ENCODE assay signal across 12 cellular contexts in the genomic region with DNA sequence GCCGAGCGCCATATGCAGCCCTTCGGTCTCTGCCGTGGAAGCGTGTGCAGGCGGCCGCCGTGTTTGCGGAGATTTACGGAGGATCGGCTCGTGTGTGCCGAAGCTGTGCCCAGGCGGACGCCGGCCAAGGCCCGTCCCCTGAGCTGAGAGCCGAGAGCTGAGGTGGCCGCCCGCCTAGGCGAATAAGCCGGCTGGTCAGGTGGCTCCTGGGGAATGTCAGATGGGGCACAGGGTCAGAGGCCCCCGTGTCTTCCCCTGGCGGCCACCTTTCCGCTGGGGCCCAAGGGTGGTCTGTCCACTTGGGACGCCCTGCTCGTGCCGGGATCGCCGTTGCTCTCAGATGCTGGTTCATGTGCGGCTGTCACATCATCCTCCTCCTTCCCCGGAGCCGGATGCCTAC.
DNase-seq lines count a peak whose midpoint lies in the region; ATAC-seq lines count a peak whose summit lies in the region.
"Had no signal": no experiment of that assay in that cellular context is flagged by ENCODE, and none has a peak within 500 bp of the region (broad histone marks: within the 10 kb centered on the region; RNA-seq: fewer than 3 reads in every experiment).

No MANE protein-coding gene starts in this region.

- no peak for ATAC-seq in activated naive CD8-positive, alpha-beta T cell treated with anti-CD3 and anti-CD28 coated beads, Interleukin-2, amount 50 U/mL, for 24 hours
- ATAC-seq in HG03280 (IDR thresholded peaks at IDR 0.05; ENCODE audit: unreplicated experiment): no peak
- ATAC-seq: activated CD8-positive, alpha-beta T cell treated with anti-CD3 and anti-CD28 coated beads, Interleukin-2, amount 10 ng/mL, durations not matched to agents 7 days and 5 days had no signal

- no peaks in the 10 kb centered on the region for H3K36me3 ChIP-seq in BLaER1 treated with 17β-estradiol and CSF1 and Interleukin-3, amounts not matched to agents 10 nM and 100 nM

- H3K36me3 Mint-ChIP-seq in activated naive CD8-positive, alpha-beta T cell treated with anti-CD3 and anti-CD28 coated beads, Interleukin-2, amount 50 U/mL, for 24 hours (ENCODE audit: low read depth): peaks cover 2% of the 10 kb centered on the region

- no peaks in the 10 kb centered on the region for H3K27me3 ChIP-seq in BLaER1 treated with 17β-estradiol and CSF1 and Interleukin-3, amounts not matched to agents 10 nM and 100 nM

- no peaks in the 10 kb centered on the region for H3K4me1 Mint-ChIP-seq in activated naive CD8-positive, alpha-beta T cell treated with anti-CD3 and anti-CD28 coated beads, Interleukin-2, amount 50 U/mL, for 24 hours

- no peaks in the 10 kb centered on the region for H3K9me3 ChIP-seq in BLaER1 treated with 17β-estradiol and CSF1 and Interleukin-3, amounts not matched to agents 10 nM and 100 nM (replicated peaks in 1 of 11)

- H3K9ac ChIP-seq in BLaER1 treated with 17β-estradiol and CSF1 and Interleukin-3, amounts not matched to agents 10 nM and 100 nM: no peak overlapping the region

- H3K9me3 Mint-ChIP-seq in activated naive CD8-positive, alpha-beta T cell treated with anti-CD3 and anti-CD28 coated beads, Interleukin-2, amount 50 U/mL, for 24 hours: no peaks in the 10 kb centered on the region
- H3K9me3 Mint-ChIP-seq: activated naive CD4-positive, alpha-beta T cell treated with anti-CD3 and anti-CD28 coated beads for 36 hours had no signal

- H3K4me3 Mint-ChIP-seq in activated naive CD8-positive, alpha-beta T cell treated with anti-CD3 and anti-CD28 coated beads, Interleukin-2, amount 50 U/mL, for 24 hours: no peak overlapping the region
- H3K4me3 Mint-ChIP-seq: activated CD8-positive, alpha-beta T cell treated with anti-CD3 and anti-CD28 coated beads, Interleukin-2, amount 10 ng/mL, durations not matched to agents 7 days and 5 days; activated naive CD4-positive, alpha-beta T cell treated with anti-CD3 and anti-CD28 coated beads for 36 hours had no signal

- H3K27ac ChIP-seq in BLaER1 treated with 17β-estradiol and CSF1 and Interleukin-3, amounts not matched to agents 10 nM and 100 nM: peak overlapping the region in 2 of 11 experiments; percentile 69 to 72; a peak in 3 of 22 replicates
- peak overlapping the region in 4 of 21 experiments; percentile 26 to 56 (median 35) for H3K27ac ChIP-seq in skin epidermis

- no peak overlapping the region for H3K27ac Mint-ChIP-seq in activated naive CD8-positive, alpha-beta T cell treated with anti-CD3 and anti-CD28 coated beads, Interleukin-2, amount 50 U/mL, for 24 hours
- H3K27ac Mint-ChIP-seq: activated CD8-positive, alpha-beta T cell treated with anti-CD3 and anti-CD28 coated beads, Interleukin-2, amount 10 ng/mL, durations not matched to agents 7 days and 5 days; activated naive CD4-positive, alpha-beta T cell treated with anti-CD3 and anti-CD28 coated beads for 36 hours had no signal

- H3K4me3 ChIP-seq in BLaER1 treated with 17β-estradiol and CSF1 and Interleukin-3, amounts not matched to agents 10 nM and 100 nM: no peak overlapping the region
- peak overlapping the region in 4 of 7 experiments; percentile 3 to 24 (median 9) for H3K4me3 ChIP-seq in skin epidermis

- DNase-seq in cerebellum (ENCODE audit: low spot score): peak; percentile 50
- peak; percentile 22 for DNase-seq in medulla oblongata (ENCODE audit: extremely low spot score)
- no peak for DNase-seq in activated naive CD8-positive, alpha-beta T cell treated with anti-CD3 and anti-CD28 coated beads, Interleukin-2, amount 50 U/mL, for 24 hours
- no peak for DNase-seq in stimulated activated CD4-positive, alpha-beta T cell treated with anti-CD3 and anti-CD28 coated beads, Interleukin-1b, Interleukin-23, amount 100 ng/mL, for 48 hours
- DNase-seq in NCI-H1436 treated with DMSO at 0.1 percent for 48 hours (lab: John Stamatoyannopoulos, UW): no peak
- DNase-seq: activated CD8-positive, alpha-beta T cell treated with anti-CD3 and anti-CD28 coated beads, Interleukin-2, amount 10 ng/mL, durations not matched to agents 7 days and 5 days; activated naive CD4-positive, alpha-beta T cell treated with anti-CD3 and anti-CD28 coated beads for 36 hours; AML-193; cortex of kidney had no signal

- H4K20me1 ChIP-seq in BLaER1 treated with 17β-estradiol and CSF1 and Interleukin-3, amounts not matched to agents 10 nM and 100 nM: no peaks in the 10 kb centered on the region

- H3K4me1 ChIP-seq in BLaER1 treated with 17β-estradiol and CSF1 and Interleukin-3, amounts not matched to agents 10 nM and 100 nM: peaks cover 13 to 35% (median 29%) of the 10 kb centered on the region in 10 experiments; a peak in 19 of 20 replicates

- peak overlapping the region in 6 of 11 experiments; percentile 36 to 74 (median 68); a peak in 8 of 22 replicates for H3K4me2 ChIP-seq in BLaER1 treated with 17β-estradiol and CSF1 and Interleukin-3, amounts not matched to agents 10 nM and 100 nM

- no peaks in the 10 kb centered on the region for H3K27me3 Mint-ChIP-seq in activated naive CD8-positive, alpha-beta T cell treated with anti-CD3 and anti-CD28 coated beads, Interleukin-2, amount 50 U/mL, for 24 hours

Comparison
In these comparisons a context has a peak if more than half of its experiments do, and no peak if none do; other contexts are left out.
1. H3K4me3 ChIP-seq: peak in skin epidermis (4 of 7); none in BLaER1 treated with 17β-estradiol and CSF1 and Interleukin-3, amounts not matched to agents 10 nM and 100 nM (0 of 10).
2. DNase-seq: peak in cerebellum (single experiment) and medulla oblongata (single experiment); none in activated naive CD8-positive, alpha-beta T cell treated with anti-CD3 and anti-CD28 coated beads, Interleukin-2, amount 50 U/mL, for 24 hours (single experiment), stimulated activated CD4-positive, alpha-beta T cell treated with anti-CD3 and anti-CD28 coated beads, Interleukin-1b, Interleukin-23, amount 100 ng/mL, for 48 hours (single experiment) and NCI-H1436 treated with DMSO at 0.1 percent for 48 hours (single experiment).